Comparison of ENCODE assay signal across 1 cellular context in the genomic region with DNA sequence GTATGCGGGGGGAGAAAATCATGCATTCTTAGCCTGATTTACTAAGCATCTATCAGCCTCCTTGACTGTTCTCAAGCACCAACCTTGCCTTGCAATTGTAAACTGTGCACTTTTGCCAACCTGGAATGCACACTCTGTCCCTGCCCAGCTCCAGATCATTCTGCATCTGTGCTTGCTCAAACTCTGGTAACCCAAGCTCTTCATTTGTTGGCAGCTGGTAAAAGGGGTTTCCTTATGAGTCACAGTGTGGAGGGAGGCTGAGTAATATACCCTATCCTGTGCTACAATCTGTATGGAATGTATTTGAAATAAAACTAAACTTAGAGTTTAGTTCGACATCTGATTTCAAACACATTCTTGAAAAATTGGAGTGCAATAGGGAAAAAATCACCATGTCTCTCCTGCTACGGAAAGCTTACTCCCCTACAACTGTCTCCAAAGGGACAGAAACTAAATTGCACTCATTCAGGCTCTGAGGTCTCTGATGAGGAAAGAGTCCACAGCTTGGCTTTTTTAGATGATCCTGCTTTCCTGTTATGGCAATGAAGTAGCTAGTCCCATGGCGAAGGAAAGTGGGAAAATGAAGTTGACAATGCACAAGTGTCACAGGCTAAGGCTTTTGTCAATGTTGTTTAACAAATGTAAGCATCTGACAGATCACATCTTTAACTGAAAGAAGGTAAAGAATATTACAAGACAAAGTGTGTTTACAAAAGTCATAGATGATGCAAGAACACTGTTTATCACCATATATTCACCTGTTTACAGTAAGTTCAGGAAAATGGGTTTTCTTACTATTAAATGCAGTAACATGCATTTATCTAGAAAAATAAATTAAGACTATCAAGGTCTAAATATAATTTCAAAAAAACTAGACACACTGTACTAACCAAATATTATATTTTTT.
TF ChIP-seq lines count a peak whose summit lies in the region.

No MANE protein-coding gene starts in this region.

TF ChIP-seq in GM23338, 12 proteins besides CTCF, POLR2A, EP300 and RAD21 (continued from another document):
- TF ChIP-seq REST (IDR thresholded peaks at IDR 0.05; ENCODE audit: unreplicated experiment) (no peak), NANOG (IDR thresholded peaks at IDR 0.05; ENCODE audit: borderline replicate concordance) (no peak)
